ENCODE assay signal across 12 cellular contexts in the genomic region with DNA sequence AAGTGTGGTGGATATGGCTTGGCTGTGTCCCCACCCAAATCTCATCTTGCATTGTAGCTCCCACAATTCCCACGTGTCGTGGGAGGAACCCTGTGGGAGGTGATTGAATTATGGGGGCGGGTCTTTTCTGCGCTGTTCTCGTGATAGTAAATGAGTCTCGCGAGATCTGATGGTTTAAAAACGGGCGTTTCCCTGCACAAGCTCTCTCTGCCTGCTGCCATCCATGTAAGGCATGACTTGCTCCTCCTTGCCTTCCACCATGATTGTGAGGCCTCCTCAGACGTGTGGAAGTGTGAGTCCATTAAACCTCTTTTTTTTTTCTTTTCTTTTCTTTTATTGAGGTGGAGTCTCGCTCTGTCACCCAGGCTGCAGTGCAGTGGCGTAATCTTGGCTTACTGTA. TPM values are rescaled to one million over a fixed set of nuclear protein-coding genes. Genes with fewer than 3 reads are reported as not detected.
"Had no signal": no experiment of that assay in that cellular context is flagged by ENCODE, and none has a peak within 500 bp of the region (broad histone marks: within the 10 kb centered on the region; RNA-seq: fewer than 3 reads in every experiment).

No MANE protein-coding gene starts in this region.

RNA-seq across cellular contexts. Expression of gene ONECUT3, which starts 57.8 kb away (rescaled TPM):
- total RNA-seq: subcutaneous adipose tissue, suprapubic skin, temporal lobe, thyroid gland, tibial nerve, transverse colon, upper lobe of left lung, upper lobe of right lung, ureter, urinary bladder, uterus, vagina had no signal
- polyA plus RNA-seq: urinary bladder had no signal
